ENCODE assay signal across 20 cellular contexts in the genomic region with DNA sequence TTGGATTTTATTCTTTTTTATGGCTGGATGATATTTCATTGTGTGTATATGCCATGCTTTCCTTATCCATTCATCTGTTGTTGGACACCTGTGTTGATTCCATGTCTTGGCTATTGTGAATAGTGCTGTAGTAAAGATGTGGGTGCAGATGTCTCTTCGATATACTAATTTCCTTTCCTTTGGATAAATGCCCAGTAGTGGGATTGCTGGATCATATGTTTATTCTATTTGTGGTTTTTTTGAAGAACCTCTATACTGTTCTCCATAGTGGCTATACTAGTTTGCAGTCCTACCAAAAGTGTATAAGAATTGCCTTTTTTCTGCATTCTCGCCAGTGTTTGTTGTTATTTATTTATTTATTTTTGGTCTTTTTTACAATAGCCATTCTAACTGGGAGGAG.
A peak's percentile ranks its signal among the peaks of the same experiment; 100 is the strongest.
DNase-seq lines count a peak whose midpoint lies in the region; ATAC-seq and TF ChIP-seq lines count a peak whose summit lies in the region.
"Had no signal": no experiment of that assay in that cellular context is flagged by ENCODE, and none has a peak within 500 bp of the region (broad histone marks: within the 10 kb centered on the region; RNA-seq: fewer than 3 reads in every experiment).

No MANE protein-coding gene starts in this region.

- intact Hi-C loops in PC-3 (cut with micrococcal nuclease): loop anchor here (2.0 kb wide), 1 partner anchor 36 kb away; no protein-coding TSS in a partner anchor

- H3K27me3 ChIP-seq in PC-3 (ENCODE audit: low read length): no peaks in the 10 kb centered on the region
- H3K27me3 ChIP-seq: Peyer's patch had no signal

- H3K79me2 ChIP-seq in PC-3 (ENCODE audit: low read length): no peaks in the 10 kb centered on the region

- no peaks in the 10 kb centered on the region for H3K9me3 ChIP-seq in PC-3 (ENCODE audit: low read length)
- H3K9me3 ChIP-seq: Peyer's patch had no signal

- peaks cover 3% of the 10 kb centered on the region for H3F3A ChIP-seq in PC-3 (ENCODE audit: low read length, unreplicated experiment)

- CTCF ChIA-PET in PC-3 (lab: Charles Lee): no interaction called here

- ATAC-seq in PC-3: peak; percentile 72
- no peak for ATAC-seq in GM18511 (IDR thresholded peaks at IDR 0.05; ENCODE audit: unreplicated experiment)
- ATAC-seq: T-cell had no signal

- POLR2A ChIA-PET in PC-3 (lab: Charles Lee; ENCODE audit: unreplicated experiment): no interaction called here

- DNase-seq in NCI-H2171 treated with DMSO at 0.1 percent for 48 hours (lab: John Stamatoyannopoulos, UW) (peak; percentile 52), NCI-H2171 (lab: John Stamatoyannopoulos, UW) (no peak), HT1080 (ENCODE audit: low read depth) (peak; percentile 45), PC-3 (peak; percentile 87), fibroblast of mammary gland (ENCODE audit: low read depth) (peak; percentile 36), SW480 (ENCODE audit: low spot score) (no peak), NK-92 (lab: John Stamatoyannopoulos, UW; ENCODE audit: unreplicated experiment) (no peak)
- DNase-seq: Calu3, GDM1, H7, KG1, MM.1S, NCI-H1417 treated with DMSO at 0.1 percent for 48 hours, NCI-H187 treated with DMSO at 0.1 percent for 48 hours, NCI-H446, NCI-H524 treated with DMSO at 0.1 percent for 48 hours, NCI-H82, Peyer's patch, T-cell had no signal

- no peaks in the 10 kb centered on the region for H3K36me3 ChIP-seq in PC-3 (ENCODE audit: low read depth, low read length)
- H3K36me3 ChIP-seq: Peyer's patch had no signal

- H2AFZ ChIP-seq in PC-3 (ENCODE audit: low read length): no peak overlapping the region

- no peaks in the 10 kb centered on the region for H4K20me1 ChIP-seq in PC-3 (ENCODE audit: low read length)

- peaks cover 43% of the 10 kb centered on the region for H3K4me1 ChIP-seq in PC-3 (ENCODE audit: insufficient read depth, low read length)
- H3K4me1 ChIP-seq: Peyer's patch had no signal

- H3K4me3 ChIP-seq in PC-3 (ENCODE audit: low read length): no peak overlapping the region
- no peak overlapping the region for H3K4me3 ChIP-seq in fibroblast of mammary gland (ENCODE audit: control insufficient read depth, low read depth, low read length)
- H3K4me3 ChIP-seq: Peyer's patch had no signal

- H3K4me2 ChIP-seq in PC-3 (ENCODE audit: low read length): peak overlapping the region; percentile 80

- no peak for TF ChIP-seq CTCF in PC-3 (conservative IDR thresholded peaks at IDR 0.05; ENCODE audit: low read depth, low read length)
- TF ChIP-seq CTCF in fibroblast of mammary gland (conservative IDR thresholded peaks at IDR 0.05; ENCODE audit: control insufficient read depth, insufficient read depth, low read depth, low read length): no peak

- no TSS peak for BruUV-seq in PC-3 (replicated peaks; lab: Mats Ljungman, UMichigan)

- H3K9me2 ChIP-seq in PC-3 (replicated peaks; ENCODE audit: low read length): no peaks in the 10 kb centered on the region

- H3K9ac ChIP-seq in PC-3 (ENCODE audit: low read length): no peak overlapping the region

- peak overlapping the region; percentile 83 for H3K27ac ChIP-seq in PC-3 (ENCODE audit: low read length)
- H3K27ac ChIP-seq: Peyer's patch had no signal

Comparison
In these comparisons a context has a peak if more than half of its experiments do, and no peak if none do; other contexts are left out.
1. DNase-seq: peak in NCI-H2171 treated with DMSO at 0.1 percent for 48 hours (single experiment), HT1080 (single experiment), PC-3 (single experiment) and fibroblast of mammary gland (single experiment); none in NCI-H2171 (single experiment), SW480 (single experiment) and NK-92 (single experiment).